13 cellular contexts compared by ENCODE assay signal in genomic region chr2:7133521-7133920, GRCh38.
A peak's percentile ranks its signal among the peaks of the same experiment; 100 is the strongest.
DNase-seq lines count a peak whose midpoint lies in the region; ATAC-seq, FAIRE-seq and TF ChIP-seq lines count a peak whose summit lies in the region.
"Had no signal": no experiment of that assay in that cellular context is flagged by ENCODE, and none has a peak within 500 bp of the region (broad histone marks: within the 10 kb centered on the region; RNA-seq: fewer than 3 reads in every experiment).

No MANE protein-coding gene starts in this region.

- no peaks in the 10 kb centered on the region for H3K79me2 ChIP-seq in GM23338 (replicated peaks; ENCODE audit: insufficient read depth)
- no peaks in the 10 kb centered on the region for H3K79me2 ChIP-seq in keratinocyte (ENCODE audit: control insufficient read depth, insufficient read depth, low read length)

- intact Hi-C loops in Caco-2 (cut with micrococcal nuclease; ENCODE audit: unreplicated experiment) = no loop called here

- H3K4me3 ChIP-seq in Caco-2 (ENCODE audit: low read depth, low read length) (no peak overlapping the region), GM23338 (no peak overlapping the region), keratinocyte (ENCODE audit: control insufficient read depth in 2 of 3, extremely low read depth in 1 of 3, insufficient read depth in 2 of 3, low read depth in 1 of 3, low read length in 3 of 3) (no peak overlapping the region)
- H3K4me3 ChIP-seq: heart left ventricle had no signal

- peaks cover 10% of the 10 kb centered on the region for H3K27me3 Mint-ChIP-seq in Caco-2 (ENCODE audit: insufficient read depth, unreplicated experiment)
- peaks cover 1% of the 10 kb centered on the region for H3K27me3 Mint-ChIP-seq in GM23338 (ENCODE audit: insufficient read depth, low read depth, poor library complexity)
- H3K27me3 Mint-ChIP-seq: stimulated activated naive CD8-positive, alpha-beta T cell treated with anti-CD3 and anti-CD28 coated beads, Interleukin-15, amount 100 ng/mL, for 72 hours had no signal

- H3K36me3 Mint-ChIP-seq in Caco-2 (ENCODE audit: insufficient read depth, unreplicated experiment) (peaks cover 2% of the 10 kb centered on the region), GM23338 (ENCODE audit: low read depth) (peaks cover under 1% of the 10 kb centered on the region; the same call in 2 of the 3 replicates)

- no peak overlapping the region for H3K27ac ChIP-seq in GM23338 (ENCODE audit: low read depth)
- no peak overlapping the region for H3K27ac ChIP-seq in keratinocyte (ENCODE audit: control insufficient read depth, insufficient read depth, low read length)
- H3K27ac ChIP-seq: heart left ventricle had no signal

- H3K9me1 ChIP-seq in keratinocyte (ENCODE audit: control insufficient read depth, extremely low read depth, insufficient read depth, low read length) = no peaks in the 10 kb centered on the region

- H3K27me3 ChIP-seq in Caco-2 (replicated peaks; ENCODE audit: control insufficient read depth, insufficient read depth, low read length) = no peaks in the 10 kb centered on the region
- H3K27me3 ChIP-seq in GM23338 (ENCODE audit: insufficient read depth) = no peaks in the 10 kb centered on the region
- H3K27me3 ChIP-seq in keratinocyte (ENCODE audit: control insufficient read depth, extremely low read depth, insufficient read depth, low read length) = no peaks in the 10 kb centered on the region
- H3K27me3 ChIP-seq: heart left ventricle had no signal

- CTCF ChIA-PET in Caco-2 (lab: Charles Lee) = no interaction called here

- dilution Hi-C loops in keratinocyte (cut with MboI; ENCODE audit: extremely low pct_ligation_motif_present, low sequenced_read_pairs) = no loop called here

- H3K9me2 ChIP-seq in GM23338 (ENCODE audit: insufficient read depth) = no peaks in the 10 kb centered on the region; the same call in 1 of the 2 replicates

- H3F3A ChIP-seq in GM23338 (replicated peaks; ENCODE audit: low read depth) = no peaks in the 10 kb centered on the region

- no peak for FAIRE-seq in keratinocyte (lab: Jason Lieb, UNC)

- no peak for ATAC-seq in GM23338
- ATAC-seq: heart left ventricle; stimulated activated naive CD8-positive, alpha-beta T cell treated with anti-CD3 and anti-CD28 coated beads, Interleukin-15, amount 100 ng/mL, for 72 hours had no signal

- H2AFZ ChIP-seq in GM23338 (no peak overlapping the region), keratinocyte (ENCODE audit: control insufficient read depth, low read length) (no peak overlapping the region)

- no peaks in the 10 kb centered on the region for H3K9me3 ChIP-seq in Caco-2
- no peaks in the 10 kb centered on the region for H3K9me3 ChIP-seq in keratinocyte (ENCODE audit: control insufficient read depth, low read depth, low read length)
- H3K9me3 ChIP-seq: heart left ventricle had no signal

- H3K4me3 Mint-ChIP-seq in Caco-2 (ENCODE audit: unreplicated experiment) (no peak overlapping the region), GM23338 (no peak overlapping the region)
- H3K4me3 Mint-ChIP-seq: stimulated activated naive CD8-positive, alpha-beta T cell treated with anti-CD3 and anti-CD28 coated beads, Interleukin-15, amount 100 ng/mL, for 72 hours had no signal

- H3K36me3 ChIP-seq in Caco-2 (ENCODE audit: control insufficient read depth, insufficient read depth, low read length) = no peaks in the 10 kb centered on the region
- H3K36me3 ChIP-seq in GM23338 (ENCODE audit: insufficient read depth) = no peaks in the 10 kb centered on the region
- H3K36me3 ChIP-seq in keratinocyte (ENCODE audit: control insufficient read depth in 2 of 2, extremely low read depth in 1 of 2, insufficient read depth in 2 of 2, low read length in 2 of 2) = no peaks in the 10 kb centered on the region
- H3K36me3 ChIP-seq: heart left ventricle had no signal

- H3K27ac Mint-ChIP-seq in Caco-2 (ENCODE audit: unreplicated experiment) (no peak overlapping the region), GM23338 (no peak overlapping the region)

- H3K4me1 ChIP-seq in Caco-2 = no peaks in the 10 kb centered on the region
- H3K4me1 ChIP-seq in GM23338 (ENCODE audit: insufficient read depth) = no peaks in the 10 kb centered on the region
- no peaks in the 10 kb centered on the region for H3K4me1 ChIP-seq in keratinocyte (ENCODE audit: control insufficient read depth, extremely low read depth, insufficient read depth, low read length)
- H3K4me1 ChIP-seq: heart left ventricle had no signal

- H3K4me2 ChIP-seq in GM23338 (no peak overlapping the region), keratinocyte (ENCODE audit: control insufficient read depth, extremely low read depth, insufficient read depth, low read depth, low read length) (no peak overlapping the region)

- H3K4me1 Mint-ChIP-seq in Caco-2 (ENCODE audit: low read depth, unreplicated experiment) (no peaks in the 10 kb centered on the region), GM23338 (no peaks in the 10 kb centered on the region; the same call in 1 of the 3 replicates)

- H3K9me3 Mint-ChIP-seq in Caco-2 (ENCODE audit: unreplicated experiment) (peaks cover 2% of the 10 kb centered on the region), GM23338 (peaks cover 2% of the 10 kb centered on the region)
- H3K9me3 Mint-ChIP-seq: stimulated activated naive CD8-positive, alpha-beta T cell treated with anti-CD3 and anti-CD28 coated beads, Interleukin-15, amount 100 ng/mL, for 72 hours had no signal

- H4K20me1 ChIP-seq in GM23338 (replicated peaks; ENCODE audit: insufficient read depth) (no peaks in the 10 kb centered on the region), keratinocyte (ENCODE audit: control insufficient read depth, extremely low read depth, insufficient read depth, low read length) (no peaks in the 10 kb centered on the region)

- POLR2A ChIA-PET in Caco-2 (lab: Charles Lee) = no interaction called here

- H3K9ac ChIP-seq in keratinocyte (ENCODE audit: control insufficient read depth, extremely low read depth, insufficient read depth, low read length) = no peak overlapping the region

- DNase-seq in Caco-2 (peak in 1 of 2 experiments; percentile 47), GM23338 (ENCODE audit: low spot score) (peak; percentile 41), SW 1271 (lab: John Stamatoyannopoulos, UW) (peak; percentile 16), keratinocyte (ENCODE audit: low read depth, low spot score) (no peak), middle frontal gyrus (ENCODE audit: extremely low spot score, low spot score) (no peak), GF-D8 (lab: John Stamatoyannopoulos, UW) (no peak)
- no peak for DNase-seq in stimulated activated CD4-positive, alpha-beta T cell treated with anti-CD3 and anti-CD28 coated beads, Interleukin-4, amount 100 ng/mL, for 4 hours
- DNase-seq in stimulated activated naive CD4-positive, alpha-beta T cell (lab: John Stamatoyannopoulos, UW) = no peak
- DNase-seq: heart left ventricle; NCI-H187; posterior cingulate gyrus; stimulated activated CD4-positive, alpha-beta T cell treated with anti-CD3 and anti-CD28 coated beads, Interleukin-2, amount 100 ng/mL, for 24 hours; stimulated activated naive CD8-positive, alpha-beta T cell treated with anti-CD3 and anti-CD28 coated beads, Interleukin-15, amount 100 ng/mL, for 72 hours had no signal

- TF ChIP-seq CTCF in Caco-2 (IDR thresholded peaks at IDR 0.05; ENCODE audit: insufficient read depth in 1 of 2, low read depth in 1 of 2, low read length in 1 of 2, severe bottlenecking in 1 of 2, unreplicated experiment in 1 of 2) (peak; percentile 39 to 48), GM23338 (conservative IDR thresholded peaks at IDR 0.05; ENCODE audit: low read depth in 2 of 2) (peak in 1 of 2 experiments; percentile 23; a peak in 1 of 4 replicates), keratinocyte (optimal IDR thresholded peaks at IDR 0.05 in 1 of 3, IDR thresholded peaks at IDR 0.05 in 1 of 3, conservative IDR thresholded peaks at IDR 0.05 in 1 of 3; ENCODE audit: extremely low read depth in 1 of 3, insufficient read depth in 2 of 3, low read length in 3 of 3) (peak in 2 of 3 experiments; percentile 17 to 29)

- BruUV-seq in Caco-2 (replicated peaks; lab: Mats Ljungman, UMichigan) = no TSS peak

TF ChIP-seq in GM23338, 12 proteins besides CTCF, POLR2A, EP300 and RAD21 (continues in another document):
- TF ChIP-seq ZNF114 (CRISPR knock-in tag; IDR thresholded peaks at IDR 0.05) (no peak), JUNB (IDR thresholded peaks at IDR 0.05; ENCODE audit: unreplicated experiment) (no peak), EZH2phosphoT487 (IDR thresholded peaks at IDR 0.05; ENCODE audit: unreplicated experiment) (no peak)
- TF ChIP-seq, protein P1, sequence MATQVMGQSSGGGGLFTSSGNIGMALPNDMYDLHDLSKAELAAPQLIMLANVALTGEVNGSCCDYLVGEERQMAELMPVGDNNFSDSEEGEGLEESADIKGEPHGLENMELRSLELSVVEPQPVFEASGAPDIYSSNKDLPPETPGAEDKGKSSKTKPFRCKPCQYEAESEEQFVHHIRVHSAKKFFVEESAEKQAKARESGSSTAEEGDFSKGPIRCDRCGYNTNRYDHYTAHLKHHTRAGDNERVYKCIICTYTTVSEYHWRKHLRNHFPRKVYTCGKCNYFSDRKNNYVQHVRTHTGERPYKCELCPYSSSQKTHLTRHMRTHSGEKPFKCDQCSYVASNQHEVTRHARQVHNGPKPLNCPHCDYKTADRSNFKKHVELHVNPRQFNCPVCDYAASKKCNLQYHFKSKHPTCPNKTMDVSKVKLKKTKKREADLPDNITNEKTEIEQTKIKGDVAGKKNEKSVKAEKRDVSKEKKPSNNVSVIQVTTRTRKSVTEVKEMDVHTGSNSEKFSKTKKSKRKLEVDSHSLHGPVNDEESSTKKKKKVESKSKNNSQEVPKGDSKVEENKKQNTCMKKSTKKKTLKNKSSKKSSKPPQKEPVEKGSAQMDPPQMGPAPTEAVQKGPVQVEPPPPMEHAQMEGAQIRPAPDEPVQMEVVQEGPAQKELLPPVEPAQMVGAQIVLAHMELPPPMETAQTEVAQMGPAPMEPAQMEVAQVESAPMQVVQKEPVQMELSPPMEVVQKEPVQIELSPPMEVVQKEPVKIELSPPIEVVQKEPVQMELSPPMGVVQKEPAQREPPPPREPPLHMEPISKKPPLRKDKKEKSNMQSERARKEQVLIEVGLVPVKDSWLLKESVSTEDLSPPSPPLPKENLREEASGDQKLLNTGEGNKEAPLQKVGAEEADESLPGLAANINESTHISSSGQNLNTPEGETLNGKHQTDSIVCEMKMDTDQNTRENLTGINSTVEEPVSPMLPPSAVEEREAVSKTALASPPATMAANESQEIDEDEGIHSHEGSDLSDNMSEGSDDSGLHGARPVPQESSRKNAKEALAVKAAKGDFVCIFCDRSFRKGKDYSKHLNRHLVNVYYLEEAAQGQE (IDR thresholded peaks at IDR 0.05; ENCODE audit: unreplicated experiment) = no peak
- TF ChIP-seq, protein P2, sequence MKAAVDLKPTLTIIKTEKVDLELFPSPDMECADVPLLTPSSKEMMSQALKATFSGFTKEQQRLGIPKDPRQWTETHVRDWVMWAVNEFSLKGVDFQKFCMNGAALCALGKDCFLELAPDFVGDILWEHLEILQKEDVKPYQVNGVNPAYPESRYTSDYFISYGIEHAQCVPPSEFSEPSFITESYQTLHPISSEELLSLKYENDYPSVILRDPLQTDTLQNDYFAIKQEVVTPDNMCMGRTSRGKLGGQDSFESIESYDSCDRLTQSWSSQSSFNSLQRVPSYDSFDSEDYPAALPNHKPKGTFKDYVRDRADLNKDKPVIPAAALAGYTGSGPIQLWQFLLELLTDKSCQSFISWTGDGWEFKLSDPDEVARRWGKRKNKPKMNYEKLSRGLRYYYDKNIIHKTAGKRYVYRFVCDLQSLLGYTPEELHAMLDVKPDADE (IDR thresholded peaks at IDR 0.05) = no peak

Comparison
In these comparisons a context has a peak if more than half of its experiments do, and no peak if none do; other contexts are left out.
1. DNase-seq: peak in GM23338 (single experiment) and SW 1271 (2 of 2); none in keratinocyte (single experiment), stimulated activated CD4-positive, alpha-beta T cell treated with anti-CD3 and anti-CD28 coated beads, Interleukin-4, amount 100 ng/mL, for 4 hours (0 of 2), stimulated activated naive CD4-positive, alpha-beta T cell (0 of 6), middle frontal gyrus (single experiment) and GF-D8 (single experiment).